In genomic region chrX:37405954-37406353, GRCh38 we compare ENCODE assay signal across 18 cellular contexts. TPM values are rescaled to one million over a fixed set of nuclear protein-coding genes. Genes with fewer than 3 reads are reported as not detected.
DNase-seq lines count a peak whose midpoint lies in the region; ATAC-seq and TF ChIP-seq lines count a peak whose summit lies in the region.
"Had no signal": no experiment of that assay in that cellular context is flagged by ENCODE, and none has a peak within 500 bp of the region (broad histone marks: within the 10 kb centered on the region; RNA-seq: fewer than 3 reads in every experiment).

No MANE protein-coding gene starts in this region.

- H4K8ac ChIP-seq in IMR-90 (ENCODE audit: low read depth in 2 of 2, low read length in 2 of 2), result no peak overlapping the region

- no peak overlapping the region for H3K9ac ChIP-seq in IMR-90 (ENCODE audit: low read depth, low read length)
- H3K9ac ChIP-seq: BLaER1 had no signal

- ATAC-seq in IMR-90 (ENCODE audit: low read depth) (peak; percentile 60), GM21825 (IDR thresholded peaks at IDR 0.05; ENCODE audit: unreplicated experiment) (no peak)
- ATAC-seq: activated T-cell treated with anti-CD3 and anti-CD28 coated beads, Interleukin-2, amount 50 U/mL, for 72 hours; left lobe of liver had no signal

- no peak for TF ChIP-seq POLR2A in IMR-90 (IDR thresholded peaks at IDR 0.05; ENCODE audit: low read depth, low read length)

- H3K14ac ChIP-seq in IMR-90 (replicated peaks; ENCODE audit: low read depth, low read length), result no peak overlapping the region

- H4K91ac ChIP-seq in IMR-90 (ENCODE audit: insufficient read depth, low read depth, low read length), result no peak overlapping the region

- WGBS in IMR-90 (ENCODE audit: extremely low coverage in 2 of 2, insufficient read length in 1 of 2), 2 experiments, result no CpG with 5 or more reads among the region's 2 CpGs

- no peaks in the 10 kb centered on the region for H3K4me1 ChIP-seq in IMR-90 (ENCODE audit: control insufficient read depth, insufficient read depth, low read length)
- H3K4me1 ChIP-seq: BLaER1, esophagus muscularis mucosa had no signal

- no peak overlapping the region for H3K4me3 Mint-ChIP-seq in activated T-helper 1 cell treated with anti-CD3 and anti-CD28 coated beads, Interleukin-12 subunit alpha, Interleukin-12 subunit beta, Interleukin-2, Interleukin-4 antibody, amounts not matched to agents 30 ng/mL and 10 ng/mL and 1 ng/mL, durations not matched to agents 14 hours and 24 hours and 36 hours
- H3K4me3 Mint-ChIP-seq: activated T-cell treated with anti-CD3 and anti-CD28 coated beads, Interleukin-2, amount 50 U/mL, for 72 hours had no signal

- no peak overlapping the region for H2BK15ac ChIP-seq in IMR-90 (ENCODE audit: low read depth, low read length)

- H2BK5ac ChIP-seq in IMR-90 (ENCODE audit: low read depth, low read length, poor library complexity, severe bottlenecking), result no peak overlapping the region

- H3K4me2 ChIP-seq in IMR-90 (ENCODE audit: low read depth, low read length), result no peak overlapping the region
- H3K4me2 ChIP-seq: BLaER1 had no signal

- no peaks in the 10 kb centered on the region for H4K20me1 ChIP-seq in IMR-90 (ENCODE audit: insufficient read depth, low read length)
- H4K20me1 ChIP-seq: BLaER1 had no signal

- no peaks in the 10 kb centered on the region for H3K36me3 Mint-ChIP-seq in activated T-helper 1 cell treated with anti-CD3 and anti-CD28 coated beads, Interleukin-12 subunit alpha, Interleukin-12 subunit beta, Interleukin-2, Interleukin-4 antibody, amounts not matched to agents 30 ng/mL and 10 ng/mL and 1 ng/mL, durations not matched to agents 14 hours and 24 hours and 36 hours (ENCODE audit: low read depth)

- H3K27me3 Mint-ChIP-seq in activated T-helper 1 cell treated with anti-CD3 and anti-CD28 coated beads, Interleukin-12 subunit alpha, Interleukin-12 subunit beta, Interleukin-2, Interleukin-4 antibody, amounts not matched to agents 30 ng/mL and 10 ng/mL and 1 ng/mL, durations not matched to agents 14 hours and 24 hours and 36 hours (ENCODE audit: insufficient read depth), result no peaks in the 10 kb centered on the region

- H3K56ac ChIP-seq in IMR-90 (ENCODE audit: extremely low read depth, insufficient read depth, low read length), result no peak overlapping the region

- POLR2A ChIA-PET in IMR-90 (lab: Charles Lee; ENCODE audit: unreplicated experiment), result no interaction called here

- in situ Hi-C loops in IMR-90 (cut with MboI; ENCODE audit: low sequenced_read_pairs) (no loop called here), astrocyte of the spinal cord (cut with HindIII; ENCODE audit: low sequenced_read_pairs) (no loop called here), ACHN (cut with HindIII; ENCODE audit: low pct_ligation_motif_present, low pct_unique_long_range_greater_than_20kb, low sequenced_read_pairs) (no loop called here)

- H3K79me1 ChIP-seq in IMR-90 (ENCODE audit: low read depth in 1 of 2, low read length in 2 of 2), result no peaks in the 10 kb centered on the region

- no peak overlapping the region for H2BK120ac ChIP-seq in IMR-90 (ENCODE audit: low read depth, low read length)

- no peak overlapping the region for H2AK9ac ChIP-seq in IMR-90 (replicated peaks; ENCODE audit: low read depth, low read length, poor library complexity)

- H3K9me1 ChIP-seq in IMR-90 (ENCODE audit: insufficient read depth, low read length), result no peaks in the 10 kb centered on the region

- no peak overlapping the region for H3K27ac ChIP-seq in IMR-90 (ENCODE audit: insufficient read depth, low read length)
- H3K27ac ChIP-seq: adrenal gland, BLaER1, esophagus muscularis mucosa had no signal

- H3K36me3 ChIP-seq in IMR-90 (ENCODE audit: control insufficient read depth, insufficient read depth, low read length), result no peaks in the 10 kb centered on the region
- H3K36me3 ChIP-seq: adrenal gland, BLaER1, esophagus muscularis mucosa had no signal

- no peak overlapping the region for H4K5ac ChIP-seq in IMR-90 (ENCODE audit: low read depth, low read length)

- H3K4me3 ChIP-seq in IMR-90 (ENCODE audit: insufficient read depth, low read depth, low read length) (no peak overlapping the region), astrocyte of the spinal cord (ENCODE audit: low read depth, low read length) (no peak overlapping the region)
- H3K4me3 ChIP-seq: adrenal gland, BLaER1, esophagus muscularis mucosa had no signal

- H3K9me3 Mint-ChIP-seq in activated T-helper 1 cell treated with anti-CD3 and anti-CD28 coated beads, Interleukin-12 subunit alpha, Interleukin-12 subunit beta, Interleukin-2, Interleukin-4 antibody, amounts not matched to agents 30 ng/mL and 10 ng/mL and 1 ng/mL, durations not matched to agents 14 hours and 24 hours and 36 hours, result no peaks in the 10 kb centered on the region
- H3K9me3 Mint-ChIP-seq: activated T-cell treated with anti-CD3 and anti-CD28 coated beads, Interleukin-2, amount 50 U/mL, for 72 hours had no signal

- H3K18ac ChIP-seq in IMR-90 (ENCODE audit: low read depth, low read length), result no peak overlapping the region

- H2BK20ac ChIP-seq in IMR-90 (ENCODE audit: low read depth, low read length), result no peak overlapping the region

- no peak overlapping the region for H3K4ac ChIP-seq in IMR-90 (ENCODE audit: low read depth, low read length)

- CTCF ChIA-PET in IMR-90 (lab: Yijun Ruan, JAX), result no interaction called here

- H3K27ac Mint-ChIP-seq in activated T-helper 1 cell treated with anti-CD3 and anti-CD28 coated beads, Interleukin-12 subunit alpha, Interleukin-12 subunit beta, Interleukin-2, Interleukin-4 antibody, amounts not matched to agents 30 ng/mL and 10 ng/mL and 1 ng/mL, durations not matched to agents 14 hours and 24 hours and 36 hours, result no peak overlapping the region
- H3K27ac Mint-ChIP-seq: activated T-cell treated with anti-CD3 and anti-CD28 coated beads, Interleukin-2, amount 50 U/mL, for 72 hours had no signal

- H3K9me3 ChIP-seq in IMR-90 (ENCODE audit: control insufficient read depth, insufficient read depth, low read length), result no peaks in the 10 kb centered on the region
- H3K9me3 ChIP-seq: adrenal gland, BLaER1, esophagus muscularis mucosa had no signal

- no peaks in the 10 kb centered on the region for H3K4me1 Mint-ChIP-seq in activated T-helper 1 cell treated with anti-CD3 and anti-CD28 coated beads, Interleukin-12 subunit alpha, Interleukin-12 subunit beta, Interleukin-2, Interleukin-4 antibody, amounts not matched to agents 30 ng/mL and 10 ng/mL and 1 ng/mL, durations not matched to agents 14 hours and 24 hours and 36 hours (ENCODE audit: low read depth)

- intact Hi-C loops in IMR-90 (cut with micrococcal nuclease), result no loop called here
- intact Hi-C loops in activated T-helper 1 cell treated with anti-CD3 and anti-CD28 coated beads, Interleukin-12 subunit alpha, Interleukin-12 subunit beta, Interleukin-2, Interleukin-4 antibody, amounts not matched to agents 30 ng/mL and 10 ng/mL and 1 ng/mL, durations not matched to agents 14 hours and 24 hours and 36 hours (cut with micrococcal nuclease), result no loop called here

- DNase-seq in AG08396 (ENCODE audit: low spot score) (peak; percentile 4), IMR-90 (peak; percentile 70), astrocyte of the spinal cord (ENCODE audit: low read depth, low spot score) (peak; percentile 77), kidney tubule cell (ENCODE audit: low spot score) (peak; percentile 14), 8988T (no peak), ACHN (no peak)
- DNase-seq in activated T-helper 1 cell treated with anti-CD3 and anti-CD28 coated beads, Interleukin-12 subunit alpha, Interleukin-12 subunit beta, Interleukin-2, Interleukin-4 antibody, amounts not matched to agents 30 ng/mL and 10 ng/mL and 1 ng/mL, durations not matched to agents 14 hours and 24 hours and 36 hours (ENCODE audit: low spot score), result no peak
- DNase-seq: activated CD4-positive, alpha-beta T cell treated with anti-CD3 and anti-CD28 coated beads, Interleukin-2, amount 50 U/mL, for 4 hours; activated T-cell treated with anti-CD3 and anti-CD28 coated beads, Interleukin-2, amount 50 U/mL, for 72 hours; adrenal gland; Kasumi-1; NCI-H1694; NCI-H446 treated with DMSO at 0.1 percent for 48 hours; retina had no signal

- dilution Hi-C loops in IMR-90 (cut with HindIII; ENCODE audit: low sequenced_read_pairs, unreplicated experiment), result no loop called here

- no peak overlapping the region for H2AK5ac ChIP-seq in IMR-90 (ENCODE audit: low read depth, low read length)

- no peak for TF ChIP-seq CTCF in IMR-90 (conservative IDR thresholded peaks at IDR 0.05; ENCODE audit: low read depth, low read length)
- no peak for TF ChIP-seq CTCF in astrocyte of the spinal cord (IDR thresholded peaks at IDR 0.05; ENCODE audit: low read depth, low read length)

- no peak overlapping the region for H3K23ac ChIP-seq in IMR-90 (ENCODE audit: low read depth, low read length)

- H2AFZ ChIP-seq in IMR-90 (replicated peaks; ENCODE audit: low read length, poor library complexity), result no peak overlapping the region

- H3K27me3 ChIP-seq in IMR-90 (ENCODE audit: control insufficient read depth, insufficient read depth, low read length), result no peaks in the 10 kb centered on the region
- H3K27me3 ChIP-seq: adrenal gland, BLaER1, esophagus muscularis mucosa had no signal

- no peak for TF ChIP-seq RAD21 in IMR-90 (IDR thresholded peaks at IDR 0.05; ENCODE audit: low read length)

- BruUV-seq in IMR-90 (replicated peaks; lab: Mats Ljungman, UMichigan), result no TSS peak

TF ChIP-seq in IMR-90, 13 proteins besides CTCF, POLR2A, EP300 and RAD21 (continues in another document):
- no peak for TF ChIP-seq FOS (IDR thresholded peaks at IDR 0.05; ENCODE audit: low read depth, low read length)
- TF ChIP-seq, protein P1, sequence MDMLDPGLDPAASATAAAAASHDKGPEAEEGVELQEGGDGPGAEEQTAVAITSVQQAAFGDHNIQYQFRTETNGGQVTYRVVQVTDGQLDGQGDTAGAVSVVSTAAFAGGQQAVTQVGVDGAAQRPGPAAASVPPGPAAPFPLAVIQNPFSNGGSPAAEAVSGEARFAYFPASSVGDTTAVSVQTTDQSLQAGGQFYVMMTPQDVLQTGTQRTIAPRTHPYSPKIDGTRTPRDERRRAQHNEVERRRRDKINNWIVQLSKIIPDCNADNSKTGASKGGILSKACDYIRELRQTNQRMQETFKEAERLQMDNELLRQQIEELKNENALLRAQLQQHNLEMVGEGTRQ (IDR thresholded peaks at IDR 0.05; ENCODE audit: low read depth, low read length), result no peak
- no peak for TF ChIP-seq NFE2L2 (IDR thresholded peaks at IDR 0.05; ENCODE audit: low read depth, low read length)
- no peak for TF ChIP-seq RFX5 (IDR thresholded peaks at IDR 0.05; ENCODE audit: low read depth, low read length)
- no peak for TF ChIP-seq RCOR1 (IDR thresholded peaks at IDR 0.05; ENCODE audit: insufficient replicate concordance, low read length)
- no peak for TF ChIP-seq MAFK (IDR thresholded peaks at IDR 0.05; ENCODE audit: low read depth, low read length)
- no peak for TF ChIP-seq BHLHE40 (IDR thresholded peaks at IDR 0.05; ENCODE audit: low read depth, low read length)

RNA-seq across cellular contexts. Expression of gene PRRG1, which starts 56.8 kb away (rescaled TPM):
- 11.1 and 16.1 TPM in 2 replicates for total RNA-seq in IMR-90 (2012; rRNA removed)
- polyA plus RNA-seq in IMR-90 (2012; rRNA removed), result 8.5 and 9.0 TPM in 2 replicates
- 3.0 and 4.7 TPM in 2 replicates for polyA plus RNA-seq in IMR-90 (2012; cell fraction: cytosol; rRNA removed)
- polyA plus RNA-seq in IMR-90 (2012; cell fraction: nucleus; rRNA removed; ENCODE audit: low replicate concordance), result 2.9 and 12.2 TPM in 2 replicates
- not detected in 2 replicates for total RNA-seq in activated T-helper 1 cell treated with anti-CD3 and anti-CD28 coated beads, Interleukin-12 subunit alpha, Interleukin-12 subunit beta, Interleukin-2, Interleukin-4 antibody, amounts not matched to agents 30 ng/mL and 10 ng/mL and 1 ng/mL, durations not matched to agents 14 hours and 24 hours and 36 hours
- total RNA-seq: activated T-cell treated with anti-CD3 and anti-CD28 coated beads, Interleukin-2, amount 50 U/mL, for 72 hours had no signal

Comparison
In these comparisons a context has a peak if more than half of its experiments do, and no peak if none do; other contexts are left out.
1. DNase-seq: peak in AG08396 (single experiment), IMR-90 (single experiment), astrocyte of the spinal cord (single experiment) and kidney tubule cell (single experiment); none in activated T-helper 1 cell treated with anti-CD3 and anti-CD28 coated beads, Interleukin-12 subunit alpha, Interleukin-12 subunit beta, Interleukin-2, Interleukin-4 antibody, amounts not matched to agents 30 ng/mL and 10 ng/mL and 1 ng/mL, durations not matched to agents 14 hours and 24 hours and 36 hours (single experiment), 8988T (single experiment) and ACHN (single experiment).
2. RNA of gene PRRG1, which starts 56.8 kb away (total RNA-seq): 11.1 to 16.1 TPM in IMR-90; not detected in activated T-helper 1 cell treated with anti-CD3 and anti-CD28 coated beads, Interleukin-12 subunit alpha, Interleukin-12 subunit beta, Interleukin-2, Interleukin-4 antibody, amounts not matched to agents 30 ng/mL and 10 ng/mL and 1 ng/mL, durations not matched to agents 14 hours and 24 hours and 36 hours; every median in the first group is over 10 times any median in the second.